In genomic region chr6:98067375-98067774, GRCh38 we compare ENCODE assay signal across 18 cellular contexts.
"Had no signal": no experiment of that assay in that cellular context is flagged by ENCODE, and none has a peak within 500 bp of the region (broad histone marks: within the 10 kb centered on the region; RNA-seq: fewer than 3 reads in every experiment).

No MANE protein-coding gene starts in this region.

- H3K27ac ChIP-seq: colonic mucosa, foreskin keratinocyte, left ventricle myocardium inferior, lower lobe of right lung, pancreas had no signal

- H3K36me3 ChIP-seq: colonic mucosa, left ventricle myocardium inferior, lower lobe of right lung, pancreas had no signal

- H3K4me1 ChIP-seq: colonic mucosa, foreskin keratinocyte, left ventricle myocardium inferior, lower lobe of right lung, pancreas had no signal

- ATAC-seq: foreskin keratinocyte; left cardiac atrium; lower lobe of right lung; naive thymus-derived CD4-positive, alpha-beta T cell; pancreas; right cardiac atrium had no signal

- H3K4me3 ChIP-seq: colonic mucosa, left ventricle myocardium inferior, lower lobe of right lung, pancreas had no signal

- H3K27me3 ChIP-seq: colonic mucosa, foreskin keratinocyte, pancreas had no signal

- H3K9me3 ChIP-seq: colonic mucosa, lower lobe of right lung, pancreas had no signal

- DNase-seq: colonic mucosa; dermis blood vessel endothelial cell; erythroblast; foreskin keratinocyte; kidney; left cardiac atrium; left ventricle myocardium inferior; lower lobe of right lung; mesenchymal stem cell; naive thymus-derived CD4-positive, alpha-beta T cell; nephron progenitor cell; occipital lobe; pancreas; right cardiac atrium; small intestine; stimulated activated CD4-positive, alpha-beta T cell treated with anti-CD3 and anti-CD28 coated beads, Interleukin-12 subunit alpha, Interleukin-12 subunit beta, amount 100 ng/mL, for 4 hours; stimulated activated naive CD4-positive, alpha-beta T cell treated with Interleukin-2 at 50 U/mL for 16 hours; trophoblast cell had no signal
